Comparison of ENCODE assay signal across 22 cellular contexts in the genomic region with DNA sequence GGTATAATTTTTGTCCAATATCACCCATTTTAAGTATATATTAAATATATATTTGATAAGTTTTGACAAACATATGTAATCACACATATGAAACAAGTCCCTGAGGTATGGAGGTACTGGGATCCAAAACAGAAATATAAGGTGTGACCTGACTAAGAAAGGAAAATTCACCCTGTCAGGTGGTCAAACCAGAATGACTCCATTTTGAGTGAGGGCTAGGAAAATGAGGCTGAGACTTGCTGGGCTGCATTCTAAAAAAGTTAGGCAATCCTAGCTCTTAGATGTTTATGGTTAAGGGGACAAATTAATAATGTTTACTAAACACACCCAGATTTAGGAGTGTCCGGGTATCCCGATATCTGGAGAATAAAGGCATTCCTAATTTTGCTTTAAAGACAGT. TPM values are rescaled to one million over a fixed set of nuclear protein-coding genes. Genes with fewer than 3 reads are reported as not detected.
DNase-seq lines count a peak whose midpoint lies in the region; ATAC-seq and TF ChIP-seq lines count a peak whose summit lies in the region.
"Had no signal": no experiment of that assay in that cellular context is flagged by ENCODE, and none has a peak within 500 bp of the region (broad histone marks: within the 10 kb centered on the region; RNA-seq: fewer than 3 reads in every experiment).

No MANE protein-coding gene starts in this region.

- H3K4me3 ChIP-seq in epithelial cell of esophagus (ENCODE audit: low read length) (no peak overlapping the region), trophoblast cell (ENCODE audit: low read depth, low read length) (no peak overlapping the region)
- H3K4me3 ChIP-seq: BLaER1, GM12878, HAP-1 had no signal

- no peaks in the 10 kb centered on the region for H3K9me3 ChIP-seq in trophoblast cell (ENCODE audit: insufficient read depth, low read depth, low read length)
- H3K9me3 ChIP-seq: BLaER1, HAP-1 had no signal

- no peak overlapping the region for H2BK5ac ChIP-seq in trophoblast cell (ENCODE audit: low read depth, low read length, poor library complexity)

- H4K12ac ChIP-seq in trophoblast cell (ENCODE audit: low read depth, low read length), result no peak overlapping the region

- CTCF ChIA-PET in activated naive CD4-positive, alpha-beta T cell treated with anti-CD3 and anti-CD28 coated beads for 36 hours (lab: Charles Lee), result interaction anchor here (1.5 kb wide), 1 partner anchor 103 kb away, joined by 3 read pairs; no protein-coding TSS in a partner anchor

- peaks cover 2 to 8% of the 10 kb centered on the region in 2 experiments for H3K4me1 ChIP-seq in trophoblast cell (ENCODE audit: control insufficient read depth in 1 of 2, insufficient read depth in 2 of 2, low read length in 2 of 2)
- H3K4me1 ChIP-seq: BLaER1, HAP-1 had no signal

- peak overlapping the region; percentile 13 for H3K27ac Mint-ChIP-seq in activated naive CD4-positive, alpha-beta T cell treated with anti-CD3 and anti-CD28 coated beads, Interleukin-2, amount 50 U/mL, for 24 hours
- H3K27ac Mint-ChIP-seq in activated naive CD4-positive, alpha-beta T cell treated with anti-CD3 and anti-CD28 coated beads for 36 hours, result no peak overlapping the region
- H3K27ac Mint-ChIP-seq in natural killer cell, result no peak overlapping the region
- H3K27ac Mint-ChIP-seq in activated T-helper 17 cell treated with anti-CD3 and anti-CD28 coated beads, Interleukin-2, amount 50 U/mL, for 72 hours, result no peak overlapping the region
- H3K27ac Mint-ChIP-seq: B cell; CD4-positive, CD25-positive, alpha-beta regulatory T cell; CD8-positive, alpha-beta T cell; HFFc6 had no signal

- H3K4me2 ChIP-seq in trophoblast cell (ENCODE audit: low read length), result no peak overlapping the region
- H3K4me2 ChIP-seq: BLaER1 had no signal

- H3K9ac ChIP-seq in trophoblast cell (ENCODE audit: low read length), result no peak overlapping the region
- H3K9ac ChIP-seq: BLaER1 had no signal

- no peak overlapping the region for H3K4ac ChIP-seq in trophoblast cell (ENCODE audit: low read depth, low read length)

- H2AK5ac ChIP-seq in trophoblast cell (ENCODE audit: low read length), result no peak overlapping the region

- peaks cover 3% of the 10 kb centered on the region for H3K27me3 Mint-ChIP-seq in activated naive CD4-positive, alpha-beta T cell treated with anti-CD3 and anti-CD28 coated beads, Interleukin-2, amount 50 U/mL, for 24 hours
- H3K27me3 Mint-ChIP-seq in activated naive CD4-positive, alpha-beta T cell treated with anti-CD3 and anti-CD28 coated beads for 36 hours (ENCODE audit: low read depth), result peaks cover 8% of the 10 kb centered on the region
- H3K27me3 Mint-ChIP-seq in natural killer cell (ENCODE audit: low read depth in 2 of 2), result peaks cover 19 to 30% of the 10 kb centered on the region in 2 donors
- peaks cover 10% of the 10 kb centered on the region for H3K27me3 Mint-ChIP-seq in activated T-helper 17 cell treated with anti-CD3 and anti-CD28 coated beads, Interleukin-2, amount 50 U/mL, for 72 hours
- H3K27me3 Mint-ChIP-seq: CD4-positive, CD25-positive, alpha-beta regulatory T cell had no signal

- intact Hi-C loops in activated naive CD4-positive, alpha-beta T cell treated with anti-CD3 and anti-CD28 coated beads for 36 hours (cut with micrococcal nuclease), result loop anchor here (2.0 kb wide), 1 partner anchor 13 kb away; no protein-coding TSS in a partner anchor
- intact Hi-C loops in natural killer cell (cut with micrococcal nuclease) (no loop called here), left colon (cut with DNase I, micrococcal nuclease) (no loop called here)

- no peak overlapping the region for H2AFZ ChIP-seq in trophoblast cell (ENCODE audit: insufficient read depth, low read length, poor library complexity)

- H3K79me1 ChIP-seq in trophoblast cell (ENCODE audit: low read length), result peaks cover 5% of the 10 kb centered on the region

- H3K4me1 Mint-ChIP-seq in activated naive CD4-positive, alpha-beta T cell treated with anti-CD3 and anti-CD28 coated beads, Interleukin-2, amount 50 U/mL, for 24 hours, result peaks cover 14% of the 10 kb centered on the region
- H3K4me1 Mint-ChIP-seq in activated naive CD4-positive, alpha-beta T cell treated with anti-CD3 and anti-CD28 coated beads for 36 hours (ENCODE audit: low read depth), result peaks cover 24% of the 10 kb centered on the region
- H3K4me1 Mint-ChIP-seq in natural killer cell, result no peaks in the 10 kb centered on the region
- H3K4me1 Mint-ChIP-seq in activated T-helper 17 cell treated with anti-CD3 and anti-CD28 coated beads, Interleukin-2, amount 50 U/mL, for 72 hours, result peaks cover 6% of the 10 kb centered on the region
- H3K4me1 Mint-ChIP-seq: B cell had no signal

- TF ChIP-seq CTCF in epithelial cell of esophagus (IDR thresholded peaks at IDR 0.05; ENCODE audit: insufficient read depth, low read depth, low read length, missing control alignments) (no peak), natural killer cell (IDR thresholded peaks at IDR 0.05) (no peak)

- no peak overlapping the region for H3K18ac ChIP-seq in trophoblast cell (ENCODE audit: low read length)

- no peak overlapping the region for H2BK12ac ChIP-seq in trophoblast cell (ENCODE audit: low read length)

- H2BK120ac ChIP-seq in trophoblast cell (ENCODE audit: insufficient read depth, low read length, poor library complexity), result no peak overlapping the region

- H4K8ac ChIP-seq in trophoblast cell (ENCODE audit: low read depth, low read length), result no peak overlapping the region

- no peaks in the 10 kb centered on the region for H3K79me2 ChIP-seq in trophoblast cell (ENCODE audit: control insufficient read depth, insufficient read depth, low read length, poor library complexity)

- no peak overlapping the region for H3K4me3 Mint-ChIP-seq in activated naive CD4-positive, alpha-beta T cell treated with anti-CD3 and anti-CD28 coated beads, Interleukin-2, amount 50 U/mL, for 24 hours
- no peak overlapping the region for H3K4me3 Mint-ChIP-seq in activated naive CD4-positive, alpha-beta T cell treated with anti-CD3 and anti-CD28 coated beads for 36 hours
- H3K4me3 Mint-ChIP-seq in natural killer cell, result no peak overlapping the region
- no peak overlapping the region for H3K4me3 Mint-ChIP-seq in activated T-helper 17 cell treated with anti-CD3 and anti-CD28 coated beads, Interleukin-2, amount 50 U/mL, for 72 hours
- H3K4me3 Mint-ChIP-seq: B cell; CD4-positive, CD25-positive, alpha-beta regulatory T cell; CD8-positive, alpha-beta T cell; HFFc6 had no signal

- no peak for ATAC-seq in natural killer cell
- no peak for ATAC-seq in GM19324 (IDR thresholded peaks at IDR 0.05; ENCODE audit: low FRiP score, unreplicated experiment)
- no peak for ATAC-seq in left colon
- ATAC-seq in activated T-helper 17 cell treated with anti-CD3 and anti-CD28 coated beads, Interleukin-2, amount 50 U/mL, for 72 hours (replicated peaks), result no peak
- ATAC-seq: CD8-positive, alpha-beta T cell; GM12878 had no signal

- WGBS in trophoblast cell (ENCODE audit: extremely low coverage, insufficient coverage, insufficient read length), result no CpG with 5 or more reads among the region's 2 CpGs

- no peak for DNase-seq in activated naive CD4-positive, alpha-beta T cell treated with anti-CD3 and anti-CD28 coated beads for 36 hours
- DNase-seq in epithelial cell of esophagus (ENCODE audit: low read depth), result peak; percentile 80
- DNase-seq in trophoblast cell, result peak; percentile 73 to 89
- no peak for DNase-seq in natural killer cell
- DNase-seq in left colon, result no peak
- DNase-seq: CD4-positive, CD25-positive, alpha-beta regulatory T cell; CD8-positive, alpha-beta T cell; DMS 273 treated with DMSO at 0.1 percent for 48 hours; DMS79; EL; GDM1; GOT3; HFFc6 had no signal

- H4K91ac ChIP-seq in trophoblast cell (ENCODE audit: low read depth, low read length), result no peak overlapping the region

- no peaks in the 10 kb centered on the region for H3K27me3 ChIP-seq in trophoblast cell (ENCODE audit: insufficient read depth, low read length)
- H3K27me3 ChIP-seq: BLaER1 had no signal

- H3K23ac ChIP-seq in trophoblast cell (ENCODE audit: low read length), result no peak overlapping the region

- H3K9me3 Mint-ChIP-seq in activated naive CD4-positive, alpha-beta T cell treated with anti-CD3 and anti-CD28 coated beads, Interleukin-2, amount 50 U/mL, for 24 hours, result peaks cover 8% of the 10 kb centered on the region
- H3K9me3 Mint-ChIP-seq in activated naive CD4-positive, alpha-beta T cell treated with anti-CD3 and anti-CD28 coated beads for 36 hours, result no peaks in the 10 kb centered on the region
- H3K9me3 Mint-ChIP-seq in natural killer cell, result no peaks in the 10 kb centered on the region
- H3K9me3 Mint-ChIP-seq in activated T-helper 17 cell treated with anti-CD3 and anti-CD28 coated beads, Interleukin-2, amount 50 U/mL, for 72 hours, result peaks cover 3% of the 10 kb centered on the region
- H3K9me3 Mint-ChIP-seq: CD8-positive, alpha-beta T cell; HFFc6 had no signal

- no peak overlapping the region for H3K27ac ChIP-seq in trophoblast cell (ENCODE audit: low read depth, low read length)
- H3K27ac ChIP-seq: 22Rv1, BLaER1, C4-2B had no signal

- H3K14ac ChIP-seq in trophoblast cell (ENCODE audit: low read length), result no peak overlapping the region

- H3K36me3 ChIP-seq in trophoblast cell (ENCODE audit: control insufficient read depth in 1 of 2, insufficient read depth in 2 of 2, low read length in 2 of 2), result no peaks in the 10 kb centered on the region
- H3K36me3 ChIP-seq: BLaER1, HAP-1 had no signal

- H3K36me3 Mint-ChIP-seq in activated naive CD4-positive, alpha-beta T cell treated with anti-CD3 and anti-CD28 coated beads, Interleukin-2, amount 50 U/mL, for 24 hours, result peaks cover 13% of the 10 kb centered on the region
- H3K36me3 Mint-ChIP-seq in activated naive CD4-positive, alpha-beta T cell treated with anti-CD3 and anti-CD28 coated beads for 36 hours (ENCODE audit: low read depth), result peaks cover 16% of the 10 kb centered on the region
- H3K36me3 Mint-ChIP-seq in natural killer cell, result no peaks in the 10 kb centered on the region
- no peaks in the 10 kb centered on the region for H3K36me3 Mint-ChIP-seq in activated T-helper 17 cell treated with anti-CD3 and anti-CD28 coated beads, Interleukin-2, amount 50 U/mL, for 72 hours (ENCODE audit: low read depth)
- H3K36me3 Mint-ChIP-seq: CD8-positive, alpha-beta T cell had no signal

RNA-seq across cellular contexts. Expression of a gene that starts 11.6 kb away (rescaled TPM):
- 1 to 10 TPM; 3.2 to 3.6 TPM for total RNA-seq in activated naive CD4-positive, alpha-beta T cell treated with anti-CD3 and anti-CD28 coated beads for 36 hours
- 29.4 and 30.4 TPM in 2 replicates for polyA plus RNA-seq in trophoblast cell (2013)
- 1 to 10 TPM; 5.0 to 6.3 (median 5.3) TPM for total RNA-seq in natural killer cell
- total RNA-seq in left colon, result 1 to 10 TPM; 7.3 to 8.4 TPM
- 10 to 100 TPM in 1 of 2 donors, 1 to 10 TPM in 1; 9.1 to 13.9 TPM for total RNA-seq in activated T-helper 17 cell treated with anti-CD3 and anti-CD28 coated beads, Interleukin-2, amount 50 U/mL, for 72 hours

Comparison
In these comparisons a context has a peak if more than half of its experiments do, and no peak if none do; other contexts are left out.
1. DNase-seq: peak in epithelial cell of esophagus (single experiment) and trophoblast cell (2 of 2); none in activated naive CD4-positive, alpha-beta T cell treated with anti-CD3 and anti-CD28 coated beads for 36 hours (single experiment), natural killer cell (single experiment) and left colon (0 of 2).